Comparison of ENCODE assay signal across 10 cellular contexts in the genomic region with DNA sequence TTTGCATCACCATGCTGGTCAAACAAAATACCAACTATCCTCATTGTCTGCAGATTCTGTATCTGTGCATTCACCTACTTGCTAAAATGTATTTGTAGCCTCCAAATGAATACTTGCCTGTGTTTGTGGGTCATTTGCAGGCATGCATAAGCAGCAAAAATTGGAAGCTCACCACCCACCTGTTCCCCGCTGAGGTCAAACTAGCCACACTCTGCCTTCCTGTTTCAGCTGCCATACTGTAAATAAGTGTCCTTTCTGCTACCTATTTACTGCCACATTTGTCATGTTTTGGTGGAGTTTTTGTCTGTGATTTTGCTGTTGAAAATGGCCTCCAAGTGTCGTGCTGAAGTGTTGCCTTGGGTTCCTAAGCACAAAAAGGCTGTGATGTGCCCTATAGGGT. TPM values are rescaled to one million over a fixed set of nuclear protein-coding genes. Genes with fewer than 3 reads are reported as not detected.
"Had no signal": no experiment of that assay in that cellular context is flagged by ENCODE, and none has a peak within 500 bp of the region (broad histone marks: within the 10 kb centered on the region; RNA-seq: fewer than 3 reads in every experiment).

No MANE protein-coding gene starts in this region.

- DNase-seq: H9, HCEC 1CT, IMR-90, KG1 had no signal

- H3K4me2 ChIP-seq: GM23338 had no signal

- H2AFZ ChIP-seq: GM23338 had no signal

- FAIRE-seq: H1, H54, HTR-8/SVneo, K562 had no signal

- ATAC-seq: GM23338, K562 had no signal

- H3K4me1 Mint-ChIP-seq: GM23338 had no signal

- H3K4me3 Mint-ChIP-seq: GM23338, H9 had no signal

- H3K27ac Mint-ChIP-seq: GM23338 had no signal

- H3K4me3 ChIP-seq: GM23338, K562 had no signal

- H3K9me3 Mint-ChIP-seq: GM23338, H9 had no signal

RNA-seq across cellular contexts. Expression of a gene that starts 50.0 kb away (rescaled TPM):
- total RNA-seq: GM23338, H1, H9, HT-29, IMR-90, K562 had no signal
- polyA plus RNA-seq: H1, IMR-90, K562 had no signal
